ENCODE assay signal across 9 cellular contexts in the genomic region with DNA sequence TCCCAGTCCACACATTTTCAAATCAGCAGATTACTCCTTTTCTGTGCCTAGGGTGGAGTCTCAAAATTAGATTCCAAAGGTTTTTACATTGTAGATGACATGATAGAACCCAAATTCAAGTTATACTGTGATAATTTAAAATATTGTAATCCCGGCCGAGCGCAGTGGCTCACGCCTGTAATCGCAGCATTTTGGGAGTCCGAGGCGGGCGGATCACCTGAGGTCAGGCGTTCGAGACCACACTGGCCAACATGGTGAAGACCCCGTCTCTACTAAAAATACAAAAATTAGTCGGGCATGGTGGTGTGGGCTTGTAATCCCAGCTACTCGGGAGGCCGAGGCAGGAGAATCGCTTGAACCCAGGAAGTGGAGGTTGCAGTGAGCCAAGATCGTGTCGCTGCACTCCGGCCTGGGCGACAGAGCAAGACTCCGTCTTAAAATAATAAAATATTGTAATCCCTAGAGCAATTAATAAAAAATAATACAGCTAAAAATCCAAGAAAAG. TPM values are rescaled to one million over a fixed set of nuclear protein-coding genes. Genes with fewer than 3 reads are reported as not detected.
DNase-seq lines count a peak whose midpoint lies in the region; ATAC-seq and TF ChIP-seq lines count a peak whose summit lies in the region.
"Had no signal": no experiment of that assay in that cellular context is flagged by ENCODE, and none has a peak within 500 bp of the region (broad histone marks: within the 10 kb centered on the region; RNA-seq: fewer than 3 reads in every experiment).

No MANE protein-coding gene starts in this region.

- no peaks in the 10 kb centered on the region for H3K36me3 Mint-ChIP-seq in activated T-helper 1 cell treated with anti-CD3 and anti-CD28 coated beads, Interleukin-12 subunit alpha, Interleukin-12 subunit beta, Interleukin-2, Interleukin-4 antibody, amounts not matched to agents 30 ng/mL and 10 ng/mL and 1 ng/mL, durations not matched to agents 14 hours and 24 hours and 36 hours (ENCODE audit: low read depth)
- H3K36me3 Mint-ChIP-seq in stimulated activated effector memory CD8-positive, alpha-beta T cell treated with anti-CD3 and anti-CD28 coated beads, Interleukin-12 subunit alpha, Interleukin-12 subunit beta, amount 100 ng/mL, for 72 hours, result no peaks in the 10 kb centered on the region

- H3K27me3 ChIP-seq in SK-N-SH (ENCODE audit: insufficient read depth), result no peaks in the 10 kb centered on the region
- no peaks in the 10 kb centered on the region for H3K27me3 ChIP-seq in prostate gland (replicated peaks; ENCODE audit: insufficient read depth)
- H3K27me3 ChIP-seq: cardiac muscle cell had no signal

- H3F3A ChIP-seq in SK-N-SH (replicated peaks; ENCODE audit: insufficient read depth), result peaks cover 16% of the 10 kb centered on the region

- WGBS in SK-N-SH (ENCODE audit: low lambda C conversion rate), result 93% methylated on average over 20 of the region's 20 CpGs
- WGBS in prostate gland, result 95% methylated on average over 20 of the region's 20 CpGs

- no peak overlapping the region for H3K27ac Mint-ChIP-seq in activated T-helper 1 cell treated with anti-CD3 and anti-CD28 coated beads, Interleukin-12 subunit alpha, Interleukin-12 subunit beta, Interleukin-2, Interleukin-4 antibody, amounts not matched to agents 30 ng/mL and 10 ng/mL and 1 ng/mL, durations not matched to agents 14 hours and 24 hours and 36 hours
- H3K27ac Mint-ChIP-seq in stimulated activated effector memory CD8-positive, alpha-beta T cell treated with anti-CD3 and anti-CD28 coated beads, Interleukin-12 subunit alpha, Interleukin-12 subunit beta, amount 100 ng/mL, for 72 hours, result no peak overlapping the region

- no peak for TF ChIP-seq EP300 in SK-N-SH (IDR thresholded peaks at IDR 0.05; ENCODE audit: borderline replicate concordance in 1 of 2, low read depth in 1 of 2, low read length in 1 of 2)

- no peaks in the 10 kb centered on the region for H3K9me3 Mint-ChIP-seq in activated T-helper 1 cell treated with anti-CD3 and anti-CD28 coated beads, Interleukin-12 subunit alpha, Interleukin-12 subunit beta, Interleukin-2, Interleukin-4 antibody, amounts not matched to agents 30 ng/mL and 10 ng/mL and 1 ng/mL, durations not matched to agents 14 hours and 24 hours and 36 hours
- H3K9me3 Mint-ChIP-seq in stimulated activated effector memory CD8-positive, alpha-beta T cell treated with anti-CD3 and anti-CD28 coated beads, Interleukin-12 subunit alpha, Interleukin-12 subunit beta, amount 100 ng/mL, for 72 hours, result no peaks in the 10 kb centered on the region

- POLR2A ChIA-PET in SK-N-SH (lab: Yijun Ruan, JAX), result no interaction called here

- TF ChIP-seq RAD21 in SK-N-SH (IDR thresholded peaks at IDR 0.05; ENCODE audit: low read length), result no peak

- peaks cover 35% of the 10 kb centered on the region for H3K79me2 ChIP-seq in SK-N-SH (ENCODE audit: insufficient read depth)

- H3K4me1 ChIP-seq in SK-N-SH (ENCODE audit: control insufficient read depth in 1 of 2, insufficient read depth in 2 of 2, low read depth in 1 of 2, low read length in 1 of 2) (peaks cover 0 to 6% of the 10 kb centered on the region in 2 experiments; a peak in 1 of 4 replicates), prostate gland (replicated peaks) (peaks cover 6% of the 10 kb centered on the region)

- H3K9ac ChIP-seq in SK-N-SH, result no peak overlapping the region

- intact Hi-C loops in activated T-helper 1 cell treated with anti-CD3 and anti-CD28 coated beads, Interleukin-12 subunit alpha, Interleukin-12 subunit beta, Interleukin-2, Interleukin-4 antibody, amounts not matched to agents 30 ng/mL and 10 ng/mL and 1 ng/mL, durations not matched to agents 14 hours and 24 hours and 36 hours (cut with micrococcal nuclease), result no loop called here
- intact Hi-C loops in prostate gland (cut with DNase I), result loop anchor here (5.0 kb wide), 1 partner anchor 56 kb away; a partner anchor contains a TSS

- no peak for ATAC-seq in SK-N-SH treated with all-trans-retinoic acid at 6 μM for 48 hours
- ATAC-seq in stimulated activated effector memory CD8-positive, alpha-beta T cell treated with anti-CD3 and anti-CD28 coated beads, Interleukin-12 subunit alpha, Interleukin-12 subunit beta, amount 100 ng/mL, for 72 hours, result no peak
- no peak for ATAC-seq in HG03280 (IDR thresholded peaks at IDR 0.05; ENCODE audit: unreplicated experiment)
- no peak for ATAC-seq in GM18520 (IDR thresholded peaks at IDR 0.05; ENCODE audit: unreplicated experiment)

- H3K4me2 ChIP-seq in SK-N-SH, result peak overlapping the region; percentile 80

- H2AFZ ChIP-seq in SK-N-SH (ENCODE audit: low read depth), result peak overlapping the region; percentile 61

- H3K4me3 ChIP-seq in SK-N-SH (ENCODE audit: low read depth in 2 of 2, low read length in 1 of 2) (peak overlapping the region in 1 of 2 experiments; percentile 95; a peak in 2 of 4 replicates), iPS-18c (ENCODE audit: insufficient read depth, low read depth, low read length) (peak overlapping the region; percentile 91; the same call in 1 of the 2 replicates), prostate gland (peak overlapping the region in 1 of 2 donors; percentile 68)

- peaks cover 15% of the 10 kb centered on the region for H3K27me3 Mint-ChIP-seq in activated T-helper 1 cell treated with anti-CD3 and anti-CD28 coated beads, Interleukin-12 subunit alpha, Interleukin-12 subunit beta, Interleukin-2, Interleukin-4 antibody, amounts not matched to agents 30 ng/mL and 10 ng/mL and 1 ng/mL, durations not matched to agents 14 hours and 24 hours and 36 hours (ENCODE audit: insufficient read depth)

- no peak for TF ChIP-seq CTCF in SK-N-SH (IDR thresholded peaks at IDR 0.05)
- TF ChIP-seq CTCF in prostate gland (IDR thresholded peaks at IDR 0.05), result no peak

- H3K4me1 Mint-ChIP-seq in activated T-helper 1 cell treated with anti-CD3 and anti-CD28 coated beads, Interleukin-12 subunit alpha, Interleukin-12 subunit beta, Interleukin-2, Interleukin-4 antibody, amounts not matched to agents 30 ng/mL and 10 ng/mL and 1 ng/mL, durations not matched to agents 14 hours and 24 hours and 36 hours (ENCODE audit: low read depth), result peaks cover 16% of the 10 kb centered on the region
- peaks cover 16% of the 10 kb centered on the region for H3K4me1 Mint-ChIP-seq in stimulated activated effector memory CD8-positive, alpha-beta T cell treated with anti-CD3 and anti-CD28 coated beads, Interleukin-12 subunit alpha, Interleukin-12 subunit beta, amount 100 ng/mL, for 72 hours

- CTCF ChIA-PET in SK-N-SH (lab: Yijun Ruan, JAX), result interaction anchor here (0.5 to 1.4 kb wide), 2 partner anchors 55 to 141 kb away, joined by 3 to 6 read pairs; no protein-coding TSS in a partner anchor

- no peaks in the 10 kb centered on the region for H3K9me2 ChIP-seq in SK-N-SH

- DNase-seq in SK-N-SH, result no peak
- DNase-seq in activated T-helper 1 cell treated with anti-CD3 and anti-CD28 coated beads, Interleukin-12 subunit alpha, Interleukin-12 subunit beta, Interleukin-2, Interleukin-4 antibody, amounts not matched to agents 30 ng/mL and 10 ng/mL and 1 ng/mL, durations not matched to agents 14 hours and 24 hours and 36 hours (ENCODE audit: low spot score), result no peak
- no peak for DNase-seq in stimulated activated effector memory CD8-positive, alpha-beta T cell treated with anti-CD3 and anti-CD28 coated beads, Interleukin-12 subunit alpha, Interleukin-12 subunit beta, amount 100 ng/mL, for 72 hours (ENCODE audit: low spot score in 2 of 2)
- no peak for DNase-seq in prostate gland (ENCODE audit: low spot score)

- no peaks in the 10 kb centered on the region for H3K9me3 ChIP-seq in SK-N-SH
- no peaks in the 10 kb centered on the region for H3K9me3 ChIP-seq in iPS-18c (ENCODE audit: control insufficient read depth, insufficient read depth, low read length)
- no peaks in the 10 kb centered on the region for H3K9me3 ChIP-seq in prostate gland

- TF ChIP-seq POLR2A in prostate gland (IDR thresholded peaks at IDR 0.05), result no peak

- peak overlapping the region; percentile 75 for H3K4me3 Mint-ChIP-seq in activated T-helper 1 cell treated with anti-CD3 and anti-CD28 coated beads, Interleukin-12 subunit alpha, Interleukin-12 subunit beta, Interleukin-2, Interleukin-4 antibody, amounts not matched to agents 30 ng/mL and 10 ng/mL and 1 ng/mL, durations not matched to agents 14 hours and 24 hours and 36 hours
- H3K4me3 Mint-ChIP-seq in stimulated activated effector memory CD8-positive, alpha-beta T cell treated with anti-CD3 and anti-CD28 coated beads, Interleukin-12 subunit alpha, Interleukin-12 subunit beta, amount 100 ng/mL, for 72 hours, result peak overlapping the region; percentile 80

- no peaks in the 10 kb centered on the region for H3K36me3 ChIP-seq in SK-N-SH (replicated peaks in 1 of 2; ENCODE audit: control insufficient read depth in 1 of 2, insufficient read depth in 2 of 2, low read length in 1 of 2)
- no peaks in the 10 kb centered on the region for H3K36me3 ChIP-seq in prostate gland
- H3K36me3 ChIP-seq: cardiac muscle cell had no signal

- H3K27ac ChIP-seq in SK-N-SH (ENCODE audit: low read depth in 2 of 2, low read length in 1 of 2) (no peak overlapping the region), prostate gland (peak overlapping the region in 1 of 2 donors; percentile 86)
- H3K27ac ChIP-seq: cardiac muscle cell had no signal

- H4K20me1 ChIP-seq in SK-N-SH (ENCODE audit: insufficient read depth), result peaks cover 30% of the 10 kb centered on the region

TF ChIP-seq in SK-N-SH, 30 proteins besides CTCF, POLR2A, EP300 and RAD21 (continues in another document):
- no peak for TF ChIP-seq YY1 (IDR thresholded peaks at IDR 0.05; ENCODE audit: low read depth)
- TF ChIP-seq FOXM1 (IDR thresholded peaks at IDR 0.05; ENCODE audit: low read depth), result no peak

TF ChIP-seq in SK-N-SH treated with all-trans-retinoic acid at 6 μM for 48 hours, 23 proteins besides CTCF, POLR2A, EP300 and RAD21 (continues in another document):
- TF ChIP-seq ESRRG (CRISPR knock-in tag; IDR thresholded peaks at IDR 0.05) (no peak), RARB (CRISPR knock-in tag; IDR thresholded peaks at IDR 0.05) (no peak), ZNF8 (CRISPR knock-in tag; IDR thresholded peaks at IDR 0.05) (no peak), TCF4 (CRISPR knock-in tag; IDR thresholded peaks at IDR 0.05; ENCODE audit: borderline replicate concordance) (no peak)

RNA-seq across cellular contexts. Expression of a gene that starts 1.2 kb away (rescaled TPM):
- polyA plus RNA-seq in SK-N-SH (2012; rRNA removed), result 53.4 and 53.6 TPM in 2 replicates
- 41.6 and 51.6 TPM in 2 replicates for polyA plus RNA-seq in SK-N-SH (2012; cell fraction: cytosol; rRNA removed)
- polyA plus RNA-seq in SK-N-SH (2012; cell fraction: nucleus; rRNA removed), result 98.1 and 111 TPM in 2 replicates
- 50.7 and 57.5 TPM in 2 replicates for total RNA-seq in activated T-helper 1 cell treated with anti-CD3 and anti-CD28 coated beads, Interleukin-12 subunit alpha, Interleukin-12 subunit beta, Interleukin-2, Interleukin-4 antibody, amounts not matched to agents 30 ng/mL and 10 ng/mL and 1 ng/mL, durations not matched to agents 14 hours and 24 hours and 36 hours
- 100 to 1,000 TPM in 1 of 2 donors, 10 to 100 TPM in 1; 97.1 to 121 TPM for total RNA-seq in prostate gland

RNA-seq across cellular contexts. Expression of a gene that starts 58.0 kb away (rescaled TPM):
- polyA plus RNA-seq in SK-N-SH (2012; rRNA removed), result 8.7 and 11.8 TPM in 2 replicates
- 9.8 and 10.1 TPM in 2 replicates for polyA plus RNA-seq in SK-N-SH (2012; cell fraction: cytosol; rRNA removed)
- polyA plus RNA-seq in SK-N-SH (2012; cell fraction: nucleus; rRNA removed), result 14.7 and 20.2 TPM in 2 replicates
- total RNA-seq in activated T-helper 1 cell treated with anti-CD3 and anti-CD28 coated beads, Interleukin-12 subunit alpha, Interleukin-12 subunit beta, Interleukin-2, Interleukin-4 antibody, amounts not matched to agents 30 ng/mL and 10 ng/mL and 1 ng/mL, durations not matched to agents 14 hours and 24 hours and 36 hours, result 22.3 and 25.9 TPM in 2 replicates
- 10 to 100 TPM; 25.0 to 38.7 TPM for total RNA-seq in prostate gland
